10 cellular contexts compared by ENCODE assay signal in the genomic region with DNA sequence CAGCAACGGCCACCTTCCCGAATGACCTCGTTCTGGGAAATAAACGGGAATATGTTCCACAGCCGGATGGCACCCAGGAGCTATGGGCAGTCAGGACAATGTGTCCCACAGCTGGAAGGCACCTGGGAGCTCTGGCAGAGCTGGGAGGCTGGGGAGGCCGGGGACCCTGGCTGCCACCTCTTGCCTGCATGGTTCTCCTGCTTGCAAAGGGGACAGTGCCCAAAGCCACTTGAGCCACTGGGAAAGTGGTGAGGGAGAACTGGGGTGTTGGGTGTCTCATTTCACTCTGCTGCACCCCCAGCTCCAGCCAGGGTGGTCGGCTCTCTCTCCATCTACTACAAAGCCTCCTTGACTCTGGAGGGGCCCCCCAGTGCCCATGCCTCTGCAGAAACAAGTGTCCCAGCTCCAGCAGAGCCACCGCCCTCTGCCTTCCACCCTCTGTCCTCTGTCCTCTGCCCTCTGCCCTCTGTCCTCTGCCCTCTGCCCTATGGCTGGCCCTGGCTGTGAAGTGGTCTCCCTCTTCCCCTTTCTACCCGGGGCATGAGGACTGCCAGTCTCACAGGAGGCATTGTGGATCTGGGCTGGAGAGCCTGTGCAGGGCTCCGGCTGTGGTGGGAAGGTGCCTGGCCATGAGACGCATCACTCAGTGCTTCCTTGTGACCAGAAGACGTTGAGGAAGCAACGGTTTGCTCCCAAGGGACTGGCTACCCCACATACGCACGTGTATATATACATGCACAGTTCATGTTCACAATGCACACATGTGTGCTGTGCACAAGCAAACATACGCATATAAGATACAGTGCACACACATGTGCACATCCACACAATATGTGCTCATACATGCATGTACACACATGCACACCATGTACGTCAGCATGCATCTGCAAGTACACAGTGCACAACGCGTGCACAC. TPM values are rescaled to one million over a fixed set of nuclear protein-coding genes. Genes with fewer than 3 reads are reported as not detected.
A peak's percentile ranks its signal among the peaks of the same experiment; 100 is the strongest.
DNase-seq lines count a peak whose midpoint lies in the region; ATAC-seq, FAIRE-seq and TF ChIP-seq lines count a peak whose summit lies in the region.
"Had no signal": no experiment of that assay in that cellular context is flagged by ENCODE, and none has a peak within 500 bp of the region (broad histone marks: within the 10 kb centered on the region; RNA-seq: fewer than 3 reads in every experiment).

No MANE protein-coding gene starts in this region.

- FAIRE-seq in RCC 7860 (lab: Jason Lieb, UNC) = no peak
- FAIRE-seq: A204.1 had no signal

- H3K27ac Mint-ChIP-seq in naive B cell (peak overlapping the region in 5 of 6 donors; percentile 67 to 98 (median 95)), type B pancreatic cell (peak overlapping the region; percentile 74)
- H3K27ac Mint-ChIP-seq: stimulated activated naive CD8-positive, alpha-beta T cell treated with anti-CD3 and anti-CD28 coated beads, Interleukin-15, Interleukin-2, amounts not matched to agents 100 ng/mL and 50 ng/mL, for 24 hours had no signal

- H3K36me3 Mint-ChIP-seq in naive B cell (no peaks in the 10 kb centered on the region), type B pancreatic cell (no peaks in the 10 kb centered on the region)

- peaks cover 0 to 8% (median 0%) of the 10 kb centered on the region in 7 donors for H3K9me3 Mint-ChIP-seq in naive B cell
- no peaks in the 10 kb centered on the region for H3K9me3 Mint-ChIP-seq in type B pancreatic cell
- H3K9me3 Mint-ChIP-seq: stimulated activated naive CD8-positive, alpha-beta T cell treated with anti-CD3 and anti-CD28 coated beads, Interleukin-15, Interleukin-2, amounts not matched to agents 100 ng/mL and 50 ng/mL, for 24 hours had no signal

- H3K4me3 Mint-ChIP-seq in naive B cell (peak overlapping the region in 6 of 8 donors; percentile 20 to 93 (median 78)), type B pancreatic cell (peak overlapping the region; percentile 11)
- H3K4me3 Mint-ChIP-seq: stimulated activated naive CD8-positive, alpha-beta T cell treated with anti-CD3 and anti-CD28 coated beads, Interleukin-15, Interleukin-2, amounts not matched to agents 100 ng/mL and 50 ng/mL, for 24 hours had no signal

- no peaks in the 10 kb centered on the region for H3K27me3 Mint-ChIP-seq in naive B cell
- H3K27me3 Mint-ChIP-seq in type B pancreatic cell = peaks cover 5% of the 10 kb centered on the region
- H3K27me3 Mint-ChIP-seq: stimulated activated naive CD8-positive, alpha-beta T cell treated with anti-CD3 and anti-CD28 coated beads, Interleukin-15, Interleukin-2, amounts not matched to agents 100 ng/mL and 50 ng/mL, for 24 hours had no signal

- no peak for TF ChIP-seq CTCF in coronary artery (IDR thresholded peaks at IDR 0.05)
- no peak for TF ChIP-seq CTCF in type B pancreatic cell (conservative IDR thresholded peaks at IDR 0.05)

- H3K27ac ChIP-seq in coronary artery = peak overlapping the region; percentile 76 to 95

- peak overlapping the region; percentile 51 for H3K4me3 ChIP-seq in coronary artery

- H3K4me1 Mint-ChIP-seq in naive B cell (peaks cover 4 to 13% (median 6%) of the 10 kb centered on the region in 3 donors), type B pancreatic cell (ENCODE audit: unreplicated experiment) (peaks cover 34% of the 10 kb centered on the region)

- peak; percentile 25 for DNase-seq in activated CD4-positive, CD25-positive, alpha-beta regulatory T cell treated with anti-CD3 and anti-CD28 coated beads, Interleukin-2, amount 50 U/mL, for 72 hours
- DNase-seq in activated CD4-positive, CD25-positive, alpha-beta regulatory T cell (lab: John Stamatoyannopoulos, UW) = no peak
- DNase-seq in coronary artery (ENCODE audit: low spot score) (peak; percentile 71), naive B cell (no peak), type B pancreatic cell (ENCODE audit: extremely low spot score, unreplicated experiment) (no peak), NCI-H146 (lab: John Stamatoyannopoulos, UW) (no peak), RCC 7860 (ENCODE audit: low spot score) (no peak), NCI-H524 (lab: John Stamatoyannopoulos, UW) (no peak)

- no peak for ATAC-seq in naive B cell (ENCODE audit: low read depth in 2 of 2)

RNA-seq across cellular contexts. Expression of a gene that starts 21.5 kb away (rescaled TPM):
- 1 to 10 TPM; 1.3 to 6.7 (median 2.1) TPM for polyA plus RNA-seq in naive B cell (ENCODE audit: low read depth in 6 of 6)
- 26.2 and 26.6 TPM in 2 replicates for total RNA-seq in type B pancreatic cell (ENCODE audit: low replicate concordance)

Comparison
In these comparisons a context has a peak if more than half of its experiments do, and no peak if none do; other contexts are left out.
1. DNase-seq: peak in activated CD4-positive, CD25-positive, alpha-beta regulatory T cell treated with anti-CD3 and anti-CD28 coated beads, Interleukin-2, amount 50 U/mL, for 72 hours (single experiment) and coronary artery (single experiment); none in activated CD4-positive, CD25-positive, alpha-beta regulatory T cell (0 of 4), naive B cell (single experiment), type B pancreatic cell (single experiment), NCI-H146 (single experiment), RCC 7860 (single experiment) and NCI-H524 (0 of 2).